2 cellular contexts compared by ENCODE assay signal in genomic region chr5:56649569-56649968, GRCh38.
TF ChIP-seq lines count a peak whose summit lies in the region.

No MANE protein-coding gene starts in this region.

TF ChIP-seq in GM23338, 12 proteins besides CTCF, POLR2A, EP300 and RAD21:
- TF ChIP-seq EZH2phosphoT487 (IDR thresholded peaks at IDR 0.05; ENCODE audit: unreplicated experiment) = no peak
- TF ChIP-seq REST (IDR thresholded peaks at IDR 0.05; ENCODE audit: unreplicated experiment) = no peak
- no peak for TF ChIP-seq POLR2AphosphoS5 (IDR thresholded peaks at IDR 0.05; ENCODE audit: low read depth)
- TF ChIP-seq EZH2 (IDR thresholded peaks at IDR 0.05; ENCODE audit: low read depth, unreplicated experiment) = no peak
- no peak for TF ChIP-seq STAT1 (IDR thresholded peaks at IDR 0.05; ENCODE audit: unreplicated experiment)
- no peak for TF ChIP-seq ETS1 (IDR thresholded peaks at IDR 0.05)
- no peak for TF ChIP-seq ZNF462 (CRISPR knock-in tag; IDR thresholded peaks at IDR 0.05)

TF ChIP-seq in SK-N-SH, 30 proteins besides CTCF, POLR2A, EP300 and RAD21:
- TF ChIP-seq SIN3A (IDR thresholded peaks at IDR 0.05; ENCODE audit: borderline replicate concordance, low read depth, low read length) (no peak), RCOR1 (IDR thresholded peaks at IDR 0.05; ENCODE audit: low read length) (0 out of 2 replicates have a peak, but pooled peaks have one; percentile 47), FOXJ3 (CRISPR knock-in tag; IDR thresholded peaks at IDR 0.05) (no peak)
